In genomic region chr11:129283141-129283540, GRCh38 we compare ENCODE assay signal across 15 cellular contexts.
DNase-seq lines count a peak whose midpoint lies in the region; ATAC-seq and TF ChIP-seq lines count a peak whose summit lies in the region.
"Had no signal": no experiment of that assay in that cellular context is flagged by ENCODE, and none has a peak within 500 bp of the region (broad histone marks: within the 10 kb centered on the region; RNA-seq: fewer than 3 reads in every experiment).

No MANE protein-coding gene starts in this region.

- H3K36me3 ChIP-seq in esophagus squamous epithelium (no peaks in the 10 kb centered on the region), neural progenitor cell (no peaks in the 10 kb centered on the region)
- H3K36me3 ChIP-seq: gastrocnemius medialis, suprapubic skin had no signal

- no peaks in the 10 kb centered on the region for H3K9me3 Mint-ChIP-seq in neural progenitor cell
- H3K9me3 Mint-ChIP-seq: activated naive CD4-positive, alpha-beta T cell treated with anti-CD3 and anti-CD28 coated beads for 36 hours; brain had no signal

- peaks cover 12 to 67% (median 18%) of the 10 kb centered on the region in 3 donors for H3K4me1 ChIP-seq in esophagus squamous epithelium
- H3K4me1 ChIP-seq in neural progenitor cell = peaks cover 17% of the 10 kb centered on the region

- H3K27ac ChIP-seq in esophagus squamous epithelium = peak overlapping the region; percentile 42 to 83 (median 68)
- no peak overlapping the region for H3K27ac ChIP-seq in neural progenitor cell
- H3K27ac ChIP-seq: gastrocnemius medialis, suprapubic skin had no signal

- peaks cover 4% of the 10 kb centered on the region for H4K20me1 ChIP-seq in neural progenitor cell (ENCODE audit: low read depth)

- intact Hi-C loops in esophagus squamous epithelium (cut with DNase I) = no loop called here

- no peak for TF ChIP-seq CTCF in esophagus squamous epithelium (IDR thresholded peaks at IDR 0.05)
- TF ChIP-seq CTCF in neural progenitor cell (IDR thresholded peaks at IDR 0.05) = no peak

- H3K9ac ChIP-seq in neural progenitor cell = no peak overlapping the region

- CTCF ChIA-PET in HEK293T (lab: Yijun Ruan, JAX) = no interaction called here

- WGBS in esophagus squamous epithelium, 2 donors = 11 to 65% methylated on average over 1 of the region's 1 CpG

- no peak for TF ChIP-seq POLR2A in esophagus squamous epithelium (IDR thresholded peaks at IDR 0.05)

- ATAC-seq in HG02885 (IDR thresholded peaks at IDR 0.05; ENCODE audit: poor library complexity, unreplicated experiment) = no peak
- ATAC-seq: gastrocnemius medialis had no signal

- peaks cover 2% of the 10 kb centered on the region for H3K27me3 Mint-ChIP-seq in neural progenitor cell (ENCODE audit: insufficient read depth, low read depth)

- H3K4me3 Mint-ChIP-seq in neural progenitor cell = peak overlapping the region; percentile 2
- H3K4me3 Mint-ChIP-seq: activated naive CD4-positive, alpha-beta T cell treated with anti-CD3 and anti-CD28 coated beads for 36 hours had no signal

- peaks cover 62% of the 10 kb centered on the region for H3K4me1 Mint-ChIP-seq in neural progenitor cell

- H3K27ac Mint-ChIP-seq in neural progenitor cell = no peak overlapping the region
- H3K27ac Mint-ChIP-seq: activated naive CD4-positive, alpha-beta T cell treated with anti-CD3 and anti-CD28 coated beads for 36 hours had no signal

- POLR2A ChIA-PET in HEK293T (lab: Yijun Ruan, JAX) = no interaction called here

- H2AFZ ChIP-seq in neural progenitor cell (replicated peaks) = no peak overlapping the region

- H3K9me3 ChIP-seq in esophagus squamous epithelium (no peaks in the 10 kb centered on the region), neural progenitor cell (ENCODE audit: low read depth) (no peaks in the 10 kb centered on the region)
- H3K9me3 ChIP-seq: gastrocnemius medialis, suprapubic skin had no signal

- no peaks in the 10 kb centered on the region for H3K36me3 Mint-ChIP-seq in neural progenitor cell
- H3K36me3 Mint-ChIP-seq: brain had no signal

- peaks cover 5% of the 10 kb centered on the region for H3K79me2 ChIP-seq in neural progenitor cell (ENCODE audit: low read depth)

- peak; percentile 5 for DNase-seq in HK-2 (ENCODE audit: unreplicated experiment)
- peak; percentile 65 for DNase-seq in NCI-H510A treated with DMSO at 0.1 percent for 48 hours (lab: John Stamatoyannopoulos, UW)
- DNase-seq in esophagus squamous epithelium (lab: John Stamatoyannopoulos, UW) = no peak
- no peak for DNase-seq in neural progenitor cell (ENCODE audit: low spot score)
- DNase-seq in HEK293T (ENCODE audit: extremely low spot score) = no peak
- no peak for DNase-seq in HCEC 1CT
- DNase-seq in SIG-M5 (lab: John Stamatoyannopoulos, UW) = no peak
- DNase-seq: activated naive CD4-positive, alpha-beta T cell treated with anti-CD3 and anti-CD28 coated beads for 36 hours; effector CD4-positive, alpha-beta T cell; gastrocnemius medialis; GDM1; occipital lobe had no signal

- peaks cover 4% of the 10 kb centered on the region for H3F3A ChIP-seq in neural progenitor cell (ENCODE audit: low read depth)

- no peaks in the 10 kb centered on the region for H3K27me3 ChIP-seq in esophagus squamous epithelium
- peaks cover 23% of the 10 kb centered on the region for H3K27me3 ChIP-seq in neural progenitor cell
- H3K27me3 ChIP-seq: gastrocnemius medialis, suprapubic skin had no signal

- no peak overlapping the region for H3K4me2 ChIP-seq in neural progenitor cell

- H3K4me3 ChIP-seq in esophagus squamous epithelium (no peak overlapping the region), neural progenitor cell (no peak overlapping the region)
- H3K4me3 ChIP-seq: gastrocnemius medialis, suprapubic skin had no signal

TF ChIP-seq in HEK293T, 16 proteins besides CTCF, POLR2A, EP300 and RAD21:
- TF ChIP-seq BHLHE40 (IDR thresholded peaks at IDR 0.05; ENCODE audit: borderline replicate concordance) (no peak), SUZ12 (IDR thresholded peaks at IDR 0.05) (no peak), TARDBP (IDR thresholded peaks at IDR 0.05) (no peak), ZNF384 (IDR thresholded peaks at IDR 0.05) (no peak), L3MBTL2 (conservative IDR thresholded peaks at IDR 0.05) (no peak), FOXK2 (IDR thresholded peaks at IDR 0.05) (no peak), CTBP1 (IDR thresholded peaks at IDR 0.05; ENCODE audit: borderline replicate concordance) (no peak), HDGF (IDR thresholded peaks at IDR 0.05; ENCODE audit: borderline replicate concordance) (no peak), FOXA1 (IDR thresholded peaks at IDR 0.05) (no peak), ELF4 (IDR thresholded peaks at IDR 0.05) (no peak), ARNT (IDR thresholded peaks at IDR 0.05) (no peak), LEF1 (IDR thresholded peaks at IDR 0.05; ENCODE audit: borderline replicate concordance) (no peak), SP1 (IDR thresholded peaks at IDR 0.05) (no peak), NFRKB (IDR thresholded peaks at IDR 0.05) (no peak), FOXM1 (IDR thresholded peaks at IDR 0.05; ENCODE audit: borderline replicate concordance) (no peak)
- TF ChIP-seq, protein P1, sequence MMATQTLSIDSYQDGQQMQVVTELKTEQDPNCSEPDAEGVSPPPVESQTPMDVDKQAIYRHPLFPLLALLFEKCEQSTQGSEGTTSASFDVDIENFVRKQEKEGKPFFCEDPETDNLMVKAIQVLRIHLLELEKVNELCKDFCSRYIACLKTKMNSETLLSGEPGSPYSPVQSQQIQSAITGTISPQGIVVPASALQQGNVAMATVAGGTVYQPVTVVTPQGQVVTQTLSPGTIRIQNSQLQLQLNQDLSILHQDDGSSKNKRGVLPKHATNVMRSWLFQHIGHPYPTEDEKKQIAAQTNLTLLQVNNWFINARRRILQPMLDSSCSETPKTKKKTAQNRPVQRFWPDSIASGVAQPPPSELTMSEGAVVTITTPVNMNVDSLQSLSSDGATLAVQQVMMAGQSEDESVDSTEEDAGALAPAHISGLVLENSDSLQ (IDR thresholded peaks at IDR 0.05) = no peak

Comparison
In these comparisons a context has a peak if more than half of its experiments do, and no peak if none do; other contexts are left out.
1. DNase-seq: peak in HK-2 (single experiment) and NCI-H510A treated with DMSO at 0.1 percent for 48 hours (single experiment); none in esophagus squamous epithelium (single experiment), neural progenitor cell (single experiment), HEK293T (single experiment), HCEC 1CT (single experiment) and SIG-M5 (single experiment).